Comparison of ENCODE assay signal across 8 cellular contexts in the genomic region with DNA sequence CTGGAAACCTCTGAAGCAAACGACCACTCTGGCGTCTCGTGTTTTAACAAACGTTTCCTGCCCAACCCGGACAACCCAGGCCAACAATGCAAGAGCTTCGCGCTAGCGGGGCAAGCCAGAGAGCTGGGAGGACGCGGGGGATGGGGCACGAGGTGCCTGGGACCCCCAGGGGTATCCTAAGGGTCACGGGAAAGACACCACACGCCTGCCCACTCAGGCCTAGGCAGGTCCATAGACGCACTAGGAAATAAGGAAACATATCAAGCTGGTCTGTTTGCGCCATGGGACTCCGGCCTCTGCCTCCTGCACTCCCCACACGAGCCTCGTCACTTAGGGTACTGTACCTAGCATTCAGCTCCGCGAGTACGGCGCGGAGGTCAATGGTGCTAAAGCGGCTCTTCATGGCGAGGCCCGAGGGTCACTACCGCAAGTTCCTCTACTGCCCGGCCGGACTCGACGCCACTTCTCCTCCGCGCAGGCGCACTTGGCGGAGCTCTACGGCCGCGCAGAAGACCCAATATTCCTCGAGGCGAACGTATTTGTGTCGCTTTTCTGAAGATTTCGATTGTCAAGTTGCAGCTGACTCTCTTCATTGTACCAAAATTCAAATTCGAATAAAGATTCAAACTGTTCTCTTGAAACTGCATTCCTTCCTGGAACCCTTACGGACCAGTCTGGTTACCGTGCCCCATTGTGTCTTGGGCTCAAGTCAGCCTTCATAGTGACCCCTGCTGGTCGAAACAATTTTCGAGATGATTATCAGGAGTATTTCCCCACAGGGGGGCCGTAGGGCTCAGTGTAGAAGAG. TPM values are rescaled to one million over a fixed set of nuclear protein-coding genes. Genes with fewer than 3 reads are reported as not detected.
A peak's percentile ranks its signal among the peaks of the same experiment; 100 is the strongest.
DNase-seq lines count a peak whose midpoint lies in the region; TF ChIP-seq lines count a peak whose summit lies in the region.

A gene with protein sequence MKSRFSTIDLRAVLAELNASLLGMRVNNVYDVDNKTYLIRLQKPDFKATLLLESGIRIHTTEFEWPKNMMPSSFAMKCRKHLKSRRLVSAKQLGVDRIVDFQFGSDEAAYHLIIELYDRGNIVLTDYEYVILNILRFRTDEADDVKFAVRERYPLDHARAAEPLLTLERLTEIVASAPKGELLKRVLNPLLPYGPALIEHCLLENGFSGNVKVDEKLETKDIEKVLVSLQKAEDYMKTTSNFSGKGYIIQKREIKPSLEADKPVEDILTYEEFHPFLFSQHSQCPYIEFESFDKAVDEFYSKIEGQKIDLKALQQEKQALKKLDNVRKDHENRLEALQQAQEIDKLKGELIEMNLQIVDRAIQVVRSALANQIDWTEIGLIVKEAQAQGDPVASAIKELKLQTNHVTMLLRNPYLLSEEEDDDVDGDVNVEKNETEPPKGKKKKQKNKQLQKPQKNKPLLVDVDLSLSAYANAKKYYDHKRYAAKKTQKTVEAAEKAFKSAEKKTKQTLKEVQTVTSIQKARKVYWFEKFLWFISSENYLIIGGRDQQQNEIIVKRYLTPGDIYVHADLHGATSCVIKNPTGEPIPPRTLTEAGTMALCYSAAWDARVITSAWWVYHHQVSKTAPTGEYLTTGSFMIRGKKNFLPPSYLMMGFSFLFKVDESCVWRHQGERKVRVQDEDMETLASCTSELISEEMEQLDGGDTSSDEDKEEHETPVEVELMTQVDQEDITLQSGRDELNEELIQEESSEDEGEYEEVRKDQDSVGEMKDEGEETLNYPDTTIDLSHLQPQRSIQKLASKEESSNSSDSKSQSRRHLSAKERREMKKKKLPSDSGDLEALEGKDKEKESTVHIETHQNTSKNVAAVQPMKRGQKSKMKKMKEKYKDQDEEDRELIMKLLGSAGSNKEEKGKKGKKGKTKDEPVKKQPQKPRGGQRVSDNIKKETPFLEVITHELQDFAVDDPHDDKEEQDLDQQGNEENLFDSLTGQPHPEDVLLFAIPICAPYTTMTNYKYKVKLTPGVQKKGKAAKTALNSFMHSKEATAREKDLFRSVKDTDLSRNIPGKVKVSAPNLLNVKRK (minus strand): TSS at position 438 of the 807 bp plus-strand sequence. CDS start 35 bp downstream, at position 403.

- peak within 1 kb of the TSS; percentile 86 for H2AFZ ChIP-seq in GM23248
- peak within 1 kb of the TSS; percentile 99 for H2AFZ ChIP-seq in neural cell (ENCODE audit: low read depth, low read length)

- H3K4me1 ChIP-seq in GM23248 (ENCODE audit: insufficient read depth), result peaks cover 16% of the 10 kb centered on the region
- peaks cover 5% of the 10 kb centered on the region for H3K4me1 ChIP-seq in stomach smooth muscle (ENCODE audit: control insufficient read depth, insufficient read depth, low read length)

- H4K20me1 ChIP-seq in GM23248 (ENCODE audit: insufficient read depth) (no peaks in the 10 kb centered on the region), neural cell (ENCODE audit: insufficient read depth) (no peaks in the 10 kb centered on the region)

- H3K4me2 ChIP-seq in GM23248 (ENCODE audit: unreplicated experiment) (peak within 1 kb of the TSS; percentile 97), neural cell (ENCODE audit: low read length) (peak within 1 kb of the TSS; percentile 78)

- DNase-seq in EL, result peak; percentile 89
- DNase-seq in GM23248, result peak; percentile 91
- peak; percentile 87 to 89 for DNase-seq in Kasumi-1 (lab: John Stamatoyannopoulos, UW)
- DNase-seq in RPMI8226, result peak; percentile 87
- DNase-seq in activated T-helper 9 cell treated with anti-CD3 and anti-CD28 coated beads, Interleukin-2, amount 50 U/mL, for 16 hours (ENCODE audit: low read depth), result peak; percentile 67
- DNase-seq in fibroblast of the aortic adventitia (ENCODE audit: low read depth), result peak; percentile 93

- 1% methylated on average over 47 to 48 of the region's 49 CpGs for WGBS in GM23248 (ENCODE audit: low coverage in 1 of 2, low lambda C conversion rate in 2 of 2, missing lambda C conversion rate in 2 of 2), 2 experiments

- peak within 1 kb of the TSS; percentile 60 for H3K27ac ChIP-seq in GM23248
- peak within 1 kb of the TSS; percentile 96 for H3K27ac ChIP-seq in neural cell (ENCODE audit: low read length)
- peak within 1 kb of the TSS; percentile 86 for H3K27ac ChIP-seq in stomach smooth muscle (ENCODE audit: low read length)

- peak; percentile 44 for TF ChIP-seq RAD21 in neural cell (conservative IDR thresholded peaks at IDR 0.05)

- H3K9ac ChIP-seq in GM23248 (peak within 1 kb of the TSS; percentile 96), neural cell (ENCODE audit: low read length) (peak within 1 kb of the TSS; percentile 89), stomach smooth muscle (ENCODE audit: low read length in 2 of 2) (peak within 1 kb of the TSS; percentile 97 to 99)

- peak within 1 kb of the TSS; percentile 94 for H3K4me3 ChIP-seq in GM23248
- H3K4me3 ChIP-seq in fibroblast of the aortic adventitia (ENCODE audit: low read depth, low read length), result peak within 1 kb of the TSS; percentile 99
- H3K4me3 ChIP-seq in neural cell (ENCODE audit: low read length), result peak within 1 kb of the TSS; percentile 82
- H3K4me3 ChIP-seq in stomach smooth muscle (ENCODE audit: low read length in 2 of 2), result peak within 1 kb of the TSS; percentile 98 to 100

- H3K79me2 ChIP-seq in GM23248 (ENCODE audit: insufficient read depth) (peaks cover 52% of the 10 kb centered on the region), neural cell (replicated peaks; ENCODE audit: insufficient read depth, low read length) (peaks cover 35% of the 10 kb centered on the region)

- H3K9me2 ChIP-seq in GM23248 (ENCODE audit: insufficient read depth) (no peaks in the 10 kb centered on the region), neural cell (ENCODE audit: insufficient read depth, low read length) (no peaks in the 10 kb centered on the region)

- H3K36me3 ChIP-seq in GM23248 (ENCODE audit: low read depth) (peaks cover 28% of the 10 kb centered on the region; the same call in 1 of the 2 replicates), neural cell (ENCODE audit: insufficient read depth, low read length) (peaks cover 5% of the 10 kb centered on the region), stomach smooth muscle (ENCODE audit: control insufficient read depth in 2 of 2, insufficient read depth in 2 of 2, low read length in 2 of 2) (peaks cover 3 to 9% of the 10 kb centered on the region in 2 donors)

- H3K9me3 ChIP-seq in GM23248 (ENCODE audit: low read depth) (no peaks in the 10 kb centered on the region), neural cell (ENCODE audit: low read length) (no peaks in the 10 kb centered on the region), stomach smooth muscle (ENCODE audit: control insufficient read depth in 2 of 2, low read length in 2 of 2) (no peaks in the 10 kb centered on the region)

- H3F3A ChIP-seq in GM23248 (ENCODE audit: insufficient read depth) (peaks cover 7% of the 10 kb centered on the region), neural cell (ENCODE audit: insufficient read depth, low read length, poor library complexity, severe bottlenecking) (no peaks in the 10 kb centered on the region)

- H3K27me3 ChIP-seq in GM23248 (replicated peaks; ENCODE audit: insufficient read depth), result no peaks in the 10 kb centered on the region
- no peaks in the 10 kb centered on the region for H3K27me3 ChIP-seq in neural cell (ENCODE audit: insufficient read depth, low read depth, low read length)
- no peaks in the 10 kb centered on the region for H3K27me3 ChIP-seq in stomach smooth muscle (ENCODE audit: control insufficient read depth in 1 of 2, insufficient read depth in 2 of 2, low read length in 2 of 2)

- peak; percentile 65 for TF ChIP-seq EP300 in neural cell (conservative IDR thresholded peaks at IDR 0.05; ENCODE audit: poor library complexity, severe bottlenecking)

- peak; percentile 76 for TF ChIP-seq CTCF in fibroblast of the aortic adventitia (IDR thresholded peaks at IDR 0.05; ENCODE audit: insufficient read depth, low read length)
- TF ChIP-seq CTCF in neural cell (IDR thresholded peaks at IDR 0.05; ENCODE audit: poor library complexity, severe bottlenecking), result peak; percentile 98

- in situ Hi-C loops in GM23248 (cut with MboI), result loop anchor here (25.0 kb wide), 1 partner anchor 685 kb away; a partner anchor contains a TSS

TF ChIP-seq in neural cell, 6 proteins besides CTCF, POLR2A, EP300 and RAD21:
- TF ChIP-seq POLR2AphosphoS5 (IDR thresholded peaks at IDR 0.05), result peak; percentile 84
- peak; percentile 77 for TF ChIP-seq MXI1 (conservative IDR thresholded peaks at IDR 0.05; ENCODE audit: poor library complexity, severe bottlenecking)
- no peak for TF ChIP-seq EZH2 (IDR thresholded peaks at IDR 0.05; ENCODE audit: borderline replicate concordance, insufficient read depth, low read length, poor library complexity, severe bottlenecking)
- TF ChIP-seq SMC3 (conservative IDR thresholded peaks at IDR 0.05; ENCODE audit: poor library complexity), result peak; percentile 69
- TF ChIP-seq, protein P1, sequence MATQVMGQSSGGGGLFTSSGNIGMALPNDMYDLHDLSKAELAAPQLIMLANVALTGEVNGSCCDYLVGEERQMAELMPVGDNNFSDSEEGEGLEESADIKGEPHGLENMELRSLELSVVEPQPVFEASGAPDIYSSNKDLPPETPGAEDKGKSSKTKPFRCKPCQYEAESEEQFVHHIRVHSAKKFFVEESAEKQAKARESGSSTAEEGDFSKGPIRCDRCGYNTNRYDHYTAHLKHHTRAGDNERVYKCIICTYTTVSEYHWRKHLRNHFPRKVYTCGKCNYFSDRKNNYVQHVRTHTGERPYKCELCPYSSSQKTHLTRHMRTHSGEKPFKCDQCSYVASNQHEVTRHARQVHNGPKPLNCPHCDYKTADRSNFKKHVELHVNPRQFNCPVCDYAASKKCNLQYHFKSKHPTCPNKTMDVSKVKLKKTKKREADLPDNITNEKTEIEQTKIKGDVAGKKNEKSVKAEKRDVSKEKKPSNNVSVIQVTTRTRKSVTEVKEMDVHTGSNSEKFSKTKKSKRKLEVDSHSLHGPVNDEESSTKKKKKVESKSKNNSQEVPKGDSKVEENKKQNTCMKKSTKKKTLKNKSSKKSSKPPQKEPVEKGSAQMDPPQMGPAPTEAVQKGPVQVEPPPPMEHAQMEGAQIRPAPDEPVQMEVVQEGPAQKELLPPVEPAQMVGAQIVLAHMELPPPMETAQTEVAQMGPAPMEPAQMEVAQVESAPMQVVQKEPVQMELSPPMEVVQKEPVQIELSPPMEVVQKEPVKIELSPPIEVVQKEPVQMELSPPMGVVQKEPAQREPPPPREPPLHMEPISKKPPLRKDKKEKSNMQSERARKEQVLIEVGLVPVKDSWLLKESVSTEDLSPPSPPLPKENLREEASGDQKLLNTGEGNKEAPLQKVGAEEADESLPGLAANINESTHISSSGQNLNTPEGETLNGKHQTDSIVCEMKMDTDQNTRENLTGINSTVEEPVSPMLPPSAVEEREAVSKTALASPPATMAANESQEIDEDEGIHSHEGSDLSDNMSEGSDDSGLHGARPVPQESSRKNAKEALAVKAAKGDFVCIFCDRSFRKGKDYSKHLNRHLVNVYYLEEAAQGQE (IDR thresholded peaks at IDR 0.05; ENCODE audit: borderline replicate concordance), result peak; percentile 91
- no peak for TF ChIP-seq TAF1 (IDR thresholded peaks at IDR 0.05; ENCODE audit: low read depth)

RNA-seq across cellular contexts. Expression of the gene that starts here (rescaled TPM):
- 31.9 and 56.5 TPM in 2 replicates for total RNA-seq in GM23248 (2014; rRNA removed; shearing (Covaris generic))
- polyA plus RNA-seq in GM23248 (2016; fragmentation: Nextera tagmentation; extraction: Ambion mirVana), result 55.2 and 65.9 TPM in 2 replicates
- 63.9 and 140 TPM in 2 replicates for total RNA-seq in fibroblast of the aortic adventitia (ENCODE audit: low replicate concordance)
- polyA plus RNA-seq in neural cell, result 91.0 and 113 TPM in 2 replicates
- 154 and 193 TPM in 2 replicates for polyA minus RNA-seq in neural cell

Comparison
In these comparisons a context has a peak if more than half of its experiments do, and no peak if none do; other contexts are left out.
1. Peak in every context shown above with its lines: DNase-seq, H3K4me3 ChIP-seq and H3K27ac ChIP-seq.